In genomic region chr11:71410363-71410966, GRCh38 we compare ENCODE assay signal across 21 cellular contexts. TPM values are rescaled to one million over a fixed set of nuclear protein-coding genes. Genes with fewer than 3 reads are reported as not detected.
DNase-seq lines count a peak whose midpoint lies in the region; ATAC-seq, FAIRE-seq and TF ChIP-seq lines count a peak whose summit lies in the region.
"Had no signal": no experiment of that assay in that cellular context is flagged by ENCODE, and none has a peak within 500 bp of the region (broad histone marks: within the 10 kb centered on the region; RNA-seq: fewer than 3 reads in every experiment).

No MANE protein-coding gene starts in this region.

- TF ChIP-seq POLR2A in A549 (IDR thresholded peaks at IDR 0.05; ENCODE audit: low read length) (no peak), GM12892 (IDR thresholded peaks at IDR 0.05; ENCODE audit: low read depth, low read length) (no peak), endothelial cell of umbilical vein (IDR thresholded peaks at IDR 0.05; ENCODE audit: low read depth, low read length) (no peak), testis (IDR thresholded peaks at IDR 0.05) (no peak)

- no peak overlapping the region for H2AFZ ChIP-seq in endothelial cell of umbilical vein (ENCODE audit: low read depth, low read length)

- H3K27ac ChIP-seq in A549 = no peak overlapping the region
- no peak overlapping the region for H3K27ac ChIP-seq in endothelial cell of umbilical vein (ENCODE audit: insufficient read depth, low read depth, low read length)
- H3K27ac ChIP-seq in testis = no peak overlapping the region
- H3K27ac ChIP-seq: BLaER1, C4-2B had no signal

- TF ChIP-seq RAD21 in A549 (conservative IDR thresholded peaks at IDR 0.05 in 1 of 2, IDR thresholded peaks at IDR 0.05 in 1 of 2) = no peak

- H3K27me3 ChIP-seq in endothelial cell of umbilical vein (ENCODE audit: control insufficient read depth in 2 of 2, insufficient read depth in 2 of 2, low read length in 2 of 2) = no peaks in the 10 kb centered on the region
- no peaks in the 10 kb centered on the region for H3K27me3 ChIP-seq in testis
- H3K27me3 ChIP-seq: BLaER1 had no signal

- dilution Hi-C loops in endothelial cell of umbilical vein (cut with MboI; ENCODE audit: extremely low pct_ligation_motif_present, low sequenced_read_pairs) = no loop called here

- H3K9me3 ChIP-seq in A549 (no peaks in the 10 kb centered on the region), endothelial cell of umbilical vein (replicated peaks; ENCODE audit: control insufficient read depth, insufficient read depth, low read length) (no peaks in the 10 kb centered on the region), testis (no peaks in the 10 kb centered on the region)
- H3K9me3 ChIP-seq: BLaER1, Caco-2, HAP-1 had no signal

- H3K79me2 ChIP-seq in endothelial cell of umbilical vein (ENCODE audit: control insufficient read depth, insufficient read depth, low read length) = no peaks in the 10 kb centered on the region

- no peaks in the 10 kb centered on the region for H3K4me1 ChIP-seq in A549
- no peaks in the 10 kb centered on the region for H3K4me1 ChIP-seq in endothelial cell of umbilical vein (ENCODE audit: control insufficient read depth, extremely low read depth, insufficient read depth, low read length)
- H3K4me1 ChIP-seq in testis = no peaks in the 10 kb centered on the region
- H3K4me1 ChIP-seq: Caco-2, HAP-1 had no signal

- intact Hi-C loops in endothelial cell of umbilical vein (cut with micrococcal nuclease) (no loop called here), testis (cut with DNase I; ENCODE audit: low total_unique reads) (no loop called here)

- TF ChIP-seq EP300 in A549 (IDR thresholded peaks at IDR 0.05) = no peak

- POLR2A ChIA-PET in A549 (lab: Yijun Ruan, JAX) (no interaction called here), endothelial cell of umbilical vein (lab: Charles Lee) (no interaction called here)

- H3K9ac ChIP-seq in endothelial cell of umbilical vein (replicated peaks; ENCODE audit: extremely low read depth, insufficient read depth, low read length) = no peak overlapping the region
- H3K9ac ChIP-seq: BLaER1 had no signal

- WGBS in A549 (ENCODE audit: missing lambda C conversion rate) = 41% methylated on average over 7 of the region's 7 CpGs
- 78 to 84% methylated on average over 7 of the region's 7 CpGs for WGBS in testis, 2 donors

- DNase-seq in A549 (ENCODE audit: low read depth in 1 of 2, low spot score in 1 of 2) (no peak), GM12892 (ENCODE audit: insufficient read length) (no peak), RKO (ENCODE audit: low spot score) (peak; percentile 20), endothelial cell of umbilical vein (ENCODE audit: low read depth, low spot score) (no peak), NCI-H2196 (lab: John Stamatoyannopoulos, UW; ENCODE audit: unreplicated experiment) (no peak), testis (no peak), cerebellar nuclear complex (lab: John Stamatoyannopoulos, UW) (no peak), AG08395 (ENCODE audit: low spot score) (no peak)
- DNase-seq: 8988T; Caco-2; CD4-positive, CD25-positive, alpha-beta regulatory T cell; CD8-positive, alpha-beta T cell; DMS153; DND-41; GOT3 had no signal

- H3K4me3 ChIP-seq in A549 (no peak overlapping the region), endothelial cell of umbilical vein (replicated peaks in 1 of 3; ENCODE audit: insufficient read depth in 1 of 3, low read depth in 1 of 3, low read length in 3 of 3) (no peak overlapping the region), testis (no peak overlapping the region)
- H3K4me3 ChIP-seq: BLaER1, HAP-1 had no signal

- no peak for TF ChIP-seq CTCF in A549 (IDR thresholded peaks at IDR 0.05)
- no peak for TF ChIP-seq CTCF in endothelial cell of umbilical vein (IDR thresholded peaks at IDR 0.05; ENCODE audit: extremely low read depth in 1 of 2, insufficient read depth in 1 of 2, low read depth in 1 of 2, low read length in 2 of 2)
- no peak for TF ChIP-seq CTCF in testis (IDR thresholded peaks at IDR 0.05)

- no peaks in the 10 kb centered on the region for H4K20me1 ChIP-seq in endothelial cell of umbilical vein (replicated peaks; ENCODE audit: control insufficient read depth, extremely low read depth, insufficient read depth, low read length)
- H4K20me1 ChIP-seq: BLaER1 had no signal

- FAIRE-seq in A549 (lab: Jason Lieb, UNC) (no peak), GM12892 (lab: Jason Lieb, UNC) (peak; percentile 73), endothelial cell of umbilical vein (lab: Jason Lieb, UNC) (no peak)
- FAIRE-seq: G401.6, GM18507, H54 had no signal

- CTCF ChIA-PET in A549 (lab: Yijun Ruan, JAX) (interaction anchor here (0.7 kb wide), 1 partner anchor 32 kb away, joined by 3 read pairs; no protein-coding TSS in a partner anchor), endothelial cell of umbilical vein (lab: Charles Lee) (no interaction called here)

- no peaks in the 10 kb centered on the region for H3K9me1 ChIP-seq in endothelial cell of umbilical vein (replicated peaks; ENCODE audit: control insufficient read depth, extremely low read depth, insufficient read depth, low read length)

- BruUV-seq in endothelial cell of umbilical vein (replicated peaks; lab: Mats Ljungman, UMichigan) = no TSS peak

- no peak overlapping the region for H3K4me2 ChIP-seq in A549
- H3K4me2 ChIP-seq in endothelial cell of umbilical vein (ENCODE audit: insufficient read depth, low read length) = no peak overlapping the region
- H3K4me2 ChIP-seq: BLaER1 had no signal

- H3K36me3 ChIP-seq in endothelial cell of umbilical vein (ENCODE audit: control insufficient read depth in 2 of 2, extremely low read depth in 1 of 2, insufficient read depth in 2 of 2, low read length in 2 of 2) (no peaks in the 10 kb centered on the region), testis (ENCODE audit: low read depth, missing control alignments) (no peaks in the 10 kb centered on the region)
- H3K36me3 ChIP-seq: BLaER1, HAP-1 had no signal

- ATAC-seq in A549 = no peak

TF ChIP-seq in A549, 52 proteins besides CTCF, POLR2A, EP300 and RAD21:
- TF ChIP-seq FOSL2 (IDR thresholded peaks at IDR 0.05) = no peak
- TF ChIP-seq FOSL2 (CRISPR knock-in tag; IDR thresholded peaks at IDR 0.05) = peak; percentile 37; the same call in 1 of the 2 replicates
- TF ChIP-seq CEBPB (IDR thresholded peaks at IDR 0.05) = no peak
- peak; percentile 38 for TF ChIP-seq MAFK (IDR thresholded peaks at IDR 0.05; ENCODE audit: partially characterized antibody)

TF ChIP-seq in endothelial cell of umbilical vein, 7 proteins besides CTCF, POLR2A, EP300 and RAD21:
- no peak for TF ChIP-seq MAX (IDR thresholded peaks at IDR 0.05; ENCODE audit: insufficient read depth, insufficient read length)
- TF ChIP-seq JUN (IDR thresholded peaks at IDR 0.05; ENCODE audit: borderline replicate concordance, insufficient read depth, insufficient read length, low read depth) = peak; percentile 12

RNA-seq across cellular contexts. Expression of gene DHCR7, which starts 37.7 kb away (rescaled TPM):
- polyA plus RNA-seq in A549 (2011; rRNA removed) (42.7 and 44.2 TPM in 2 replicates), A549 (2017; fragmentation: RNase III; extraction: RNeasy Plus Mini Kit Qiagen cat#74134 plus additional on column Dnase treatment) (47.2 to 82.2 TPM (median 75.8 TPM) in 3 replicates), endothelial cell of umbilical vein (175 and 195 TPM in 2 replicates), testis (ENCODE audit: insufficient read depth, low read depth, low replicate concordance) (65.3 TPM)
- polyA plus RNA-seq in A549 (2012; cell fraction: cytosol; rRNA removed) = 47.8 and 65.4 TPM in 2 replicates
- 102 and 119 TPM in 2 replicates for polyA plus RNA-seq in A549 (2012; cell fraction: nucleus; rRNA removed)
- polyA minus RNA-seq in A549 (2011; rRNA and poly(A)+ RNA removed) = 56.9 and 64.4 TPM in 2 replicates
- polyA plus RNA-seq in GM12892 (2012; ENCODE audit: missing spikeins) = 58.6 TPM
- total RNA-seq in endothelial cell of umbilical vein (166 and 171 TPM in 2 replicates), testis (100 to 1,000 TPM in 1 of 2 donors, 10 to 100 TPM in 1; 54.2 to 101 TPM)
- 95.6 and 104 TPM in 2 replicates for polyA plus RNA-seq in endothelial cell of umbilical vein (2011; cell fraction: cytosol; rRNA removed)
- 59.4 and 61.8 TPM in 2 replicates for polyA plus RNA-seq in endothelial cell of umbilical vein (2011; cell fraction: nucleus; rRNA removed)
- 77.5 and 97.2 TPM in 2 replicates for polyA plus RNA-seq in endothelial cell of umbilical vein (2012)
- polyA minus RNA-seq in endothelial cell of umbilical vein = 168 and 190 TPM in 2 replicates
- 101 TPM for polyA minus RNA-seq in endothelial cell of umbilical vein (2011; cell fraction: cytosol; rRNA and poly(A)+ RNA removed)
- 23.2 and 30.1 TPM in 2 replicates for polyA minus RNA-seq in endothelial cell of umbilical vein (2011; cell fraction: nucleus; rRNA and poly(A)+ RNA removed)

RNA-seq across cellular contexts. Expression of gene NADSYN1, which starts 42.5 kb away (rescaled TPM):
- polyA plus RNA-seq in A549 (2011; rRNA removed) = 34.6 and 47.1 TPM in 2 replicates
- 43.0 and 47.3 TPM in 2 replicates for polyA plus RNA-seq in A549 (2012; cell fraction: cytosol; rRNA removed)
- 131 and 187 TPM in 2 replicates for polyA plus RNA-seq in A549 (2012; cell fraction: nucleus; rRNA removed)
- polyA plus RNA-seq in A549 (2017; fragmentation: RNase III; extraction: RNeasy Plus Mini Kit Qiagen cat#74134 plus additional on column Dnase treatment) = 63.3 to 70.9 TPM (median 67.6 TPM) in 3 replicates
- polyA minus RNA-seq in A549 (2011; rRNA and poly(A)+ RNA removed) = 85.0 and 86.1 TPM in 2 replicates
- 80.8 TPM for polyA plus RNA-seq in GM12892 (2012; ENCODE audit: missing spikeins)
- total RNA-seq in endothelial cell of umbilical vein = 96.2 and 99.2 TPM in 2 replicates
- polyA plus RNA-seq in endothelial cell of umbilical vein = 73.5 and 77.5 TPM in 2 replicates
- 52.3 and 58.9 TPM in 2 replicates for polyA plus RNA-seq in endothelial cell of umbilical vein (2011; cell fraction: cytosol; rRNA removed)
- 271 and 353 TPM in 2 replicates for polyA plus RNA-seq in endothelial cell of umbilical vein (2011; cell fraction: nucleus; rRNA removed)
- 93.3 and 93.6 TPM in 2 replicates for polyA plus RNA-seq in endothelial cell of umbilical vein (2012)
- polyA minus RNA-seq in endothelial cell of umbilical vein = 108 and 125 TPM in 2 replicates
- polyA minus RNA-seq in endothelial cell of umbilical vein (2011; cell fraction: cytosol; rRNA and poly(A)+ RNA removed) = 21.8 TPM
- 142 and 151 TPM in 2 replicates for polyA minus RNA-seq in endothelial cell of umbilical vein (2011; cell fraction: nucleus; rRNA and poly(A)+ RNA removed)
- 10 to 100 TPM; 75.7 to 91.2 TPM for total RNA-seq in testis
- polyA plus RNA-seq in testis (ENCODE audit: insufficient read depth, low read depth, low replicate concordance) = 79.4 TPM
